25 cellular contexts compared by ENCODE assay signal in genomic region chr5:115477581-115477980, GRCh38.
DNase-seq lines count a peak whose midpoint lies in the region; ATAC-seq, FAIRE-seq and TF ChIP-seq lines count a peak whose summit lies in the region.
"Had no signal": no experiment of that assay in that cellular context is flagged by ENCODE, and none has a peak within 500 bp of the region (broad histone marks: within the 10 kb centered on the region; RNA-seq: fewer than 3 reads in every experiment).

No MANE protein-coding gene starts in this region.

- no peak overlapping the region for H2BK15ac ChIP-seq in neuronal stem cell (ENCODE audit: low read length)

- no peak overlapping the region for H3K23ac ChIP-seq in neuronal stem cell (ENCODE audit: low read depth, low read length, poor library complexity)

- H2AK5ac ChIP-seq in neuronal stem cell (ENCODE audit: low read depth, low read length): no peak overlapping the region

- no peak overlapping the region for H2BK5ac ChIP-seq in neuronal stem cell (ENCODE audit: low read length)

- H3K9me3 ChIP-seq in neuronal stem cell (replicated peaks in 1 of 2; ENCODE audit: control insufficient read depth in 2 of 2, insufficient read depth in 1 of 2, low read depth in 1 of 2, low read length in 2 of 2): no peaks in the 10 kb centered on the region
- H3K9me3 ChIP-seq in gastrocnemius medialis: no peaks in the 10 kb centered on the region
- H3K9me3 ChIP-seq: A549; BLaER1 treated with 17β-estradiol and CSF1 and Interleukin-3, amounts not matched to agents 10 nM and 100 nM; Caco-2 had no signal

- WGBS in neuronal stem cell (ENCODE audit: extremely low coverage in 2 of 2, insufficient read length in 2 of 2, insufficient replicate concordance in 1 of 2), 2 donors: no CpG with 5 or more reads among the region's 7 CpGs

- H3K27me3 Mint-ChIP-seq in stimulated activated naive B cell treated with anti-CD40 and anti-IgM and Interleukin-4, amounts not matched to agents 10 μg/mL and 1 μg/mL and 100 μg/mL, for 72 hours: peaks cover 34 to 58% of the 10 kb centered on the region in 2 donors

- H3K4me2 ChIP-seq in neuronal stem cell (ENCODE audit: insufficient read depth, low read length, poor library complexity, severe bottlenecking): no peak overlapping the region
- H3K4me2 ChIP-seq: A549 had no signal

- intact Hi-C loops in gastrocnemius medialis (cut with DNase I; ENCODE audit: low total_unique reads): no loop called here

- no peak overlapping the region for H3K4me3 Mint-ChIP-seq in stimulated activated naive B cell treated with anti-CD40 and anti-IgM and Interleukin-4, amounts not matched to agents 10 μg/mL and 1 μg/mL and 100 μg/mL, for 72 hours
- H3K4me3 Mint-ChIP-seq: B cell; CD4-positive, alpha-beta T cell; CD8-positive, alpha-beta T cell had no signal

- no peak overlapping the region for H2AFZ ChIP-seq in neuronal stem cell (ENCODE audit: low read length)

- H3K4me3 ChIP-seq in bronchial epithelial cell (ENCODE audit: low read depth, low read length) (no peak overlapping the region), neuronal stem cell (ENCODE audit: low read length in 2 of 2) (no peak overlapping the region), gastrocnemius medialis (no peak overlapping the region)
- H3K4me3 ChIP-seq: A549; BLaER1 treated with 17β-estradiol and CSF1 and Interleukin-3, amounts not matched to agents 10 nM and 100 nM had no signal

- no peaks in the 10 kb centered on the region for H3K36me3 ChIP-seq in bronchial epithelial cell (ENCODE audit: control insufficient read depth, insufficient read depth, low read length)
- H3K36me3 ChIP-seq in neuronal stem cell (replicated peaks in 1 of 2; ENCODE audit: control insufficient read depth in 2 of 2, insufficient read depth in 2 of 2, low read length in 2 of 2): no peaks in the 10 kb centered on the region
- no peaks in the 10 kb centered on the region for H3K36me3 ChIP-seq in gastrocnemius medialis
- H3K36me3 ChIP-seq: BLaER1 treated with 17β-estradiol and CSF1 and Interleukin-3, amounts not matched to agents 10 nM and 100 nM had no signal

- H3K27ac Mint-ChIP-seq in stimulated activated naive B cell treated with anti-CD40 and anti-IgM and Interleukin-4, amounts not matched to agents 10 μg/mL and 1 μg/mL and 100 μg/mL, for 72 hours: peak overlapping the region; percentile 65
- H3K27ac Mint-ChIP-seq: B cell; CD4-positive, alpha-beta T cell; CD8-positive, alpha-beta T cell had no signal

- peak overlapping the region; percentile 49 for H3K14ac ChIP-seq in neuronal stem cell (ENCODE audit: low read length)

- H3K36me3 Mint-ChIP-seq in stimulated activated naive B cell treated with anti-CD40 and anti-IgM and Interleukin-4, amounts not matched to agents 10 μg/mL and 1 μg/mL and 100 μg/mL, for 72 hours: no peaks in the 10 kb centered on the region
- H3K36me3 Mint-ChIP-seq: CD8-positive, alpha-beta T cell had no signal

- CTCF ChIA-PET in GM10248 (lab: Yijun Ruan, JAX): interaction anchor here (1.0 to 1.7 kb wide), 5 partner anchors 9 to 51 kb away, joined by 3 to 6 read pairs (median 4); no protein-coding TSS in a partner anchor

- in situ Hi-C loops in gastrocnemius medialis (cut with MboI; ENCODE audit: low sequenced_read_pairs in 4 of 4): no loop called here

- H3K4me1 ChIP-seq in neuronal stem cell (ENCODE audit: control insufficient read depth in 2 of 2, insufficient read depth in 1 of 2, low read depth in 1 of 2, low read length in 2 of 2): peaks cover 0 to 3% of the 10 kb centered on the region in 2 donors
- H3K4me1 ChIP-seq in gastrocnemius medialis: peaks cover 11 to 15% of the 10 kb centered on the region in 2 donors
- H3K4me1 ChIP-seq: A549, Caco-2 had no signal

- POLR2A ChIA-PET in GM10248 (lab: Yijun Ruan, JAX): interaction anchor here (0.6 kb wide), 1 partner anchor 39 kb away, joined by 4 read pairs; no protein-coding TSS in a partner anchor

- H4K91ac ChIP-seq in neuronal stem cell (ENCODE audit: low read depth, low read length, poor library complexity): no peak overlapping the region

- peak; percentile 28 for FAIRE-seq in bronchial epithelial cell (lab: Jason Lieb, UNC)
- FAIRE-seq: A549, D721Med, GM12891 had no signal

- no peak overlapping the region for H3K9ac ChIP-seq in neuronal stem cell (ENCODE audit: low read depth, low read length, poor library complexity)
- H3K9ac ChIP-seq: BLaER1 treated with 17β-estradiol and CSF1 and Interleukin-3, amounts not matched to agents 10 nM and 100 nM had no signal

- no peak overlapping the region for H2BK120ac ChIP-seq in neuronal stem cell (ENCODE audit: low read depth, low read length)

- no peak overlapping the region for H2BK12ac ChIP-seq in neuronal stem cell (ENCODE audit: low read length)

- DNase-seq in bronchial epithelial cell (ENCODE audit: low read depth): no peak
- DNase-seq in neuronal stem cell (ENCODE audit: low spot score): no peak
- DNase-seq in gastrocnemius medialis: no peak
- no peak for DNase-seq in stimulated activated naive B cell treated with anti-CD40 and anti-IgM and Interleukin-4, amounts not matched to agents 10 μg/mL and 1 μg/mL and 100 μg/mL, for 72 hours
- no peak for DNase-seq in DMS114 treated with DMSO at 0.1 percent for 48 hours (lab: John Stamatoyannopoulos, UW; ENCODE audit: unreplicated experiment)
- no peak for DNase-seq in GM10248 (ENCODE audit: extremely low spot score)
- DNase-seq: AML-193; Caco-2; Calu3; CD4-positive, alpha-beta T cell; CD8-positive, alpha-beta T cell; DMS153; DMS53; DMS79; DND-41; EL; GDM1 had no signal

- peaks cover 0 to 3% of the 10 kb centered on the region in 2 donors for H3K9me3 Mint-ChIP-seq in stimulated activated naive B cell treated with anti-CD40 and anti-IgM and Interleukin-4, amounts not matched to agents 10 μg/mL and 1 μg/mL and 100 μg/mL, for 72 hours
- H3K9me3 Mint-ChIP-seq: CD4-positive, alpha-beta T cell; CD8-positive, alpha-beta T cell had no signal

- no peak overlapping the region for H3K4ac ChIP-seq in neuronal stem cell (ENCODE audit: low read length)

- no peak overlapping the region for H3K18ac ChIP-seq in neuronal stem cell (ENCODE audit: low read length)

- H3K27ac ChIP-seq in neuronal stem cell (replicated peaks; ENCODE audit: low read length) (no peak overlapping the region), gastrocnemius medialis (peak overlapping the region in 3 of 4 donors; percentile 32 to 57 (median 47))
- H3K27ac ChIP-seq: 22Rv1, A549, C4-2B had no signal

- peaks cover 2% of the 10 kb centered on the region for H3K27me3 ChIP-seq in bronchial epithelial cell (ENCODE audit: control insufficient read depth, insufficient read depth, low read length)
- H3K27me3 ChIP-seq in neuronal stem cell (ENCODE audit: control insufficient read depth in 3 of 3, insufficient read depth in 3 of 3, low read depth in 1 of 3, low read length in 3 of 3): peaks cover 0 to 13% (median 0%) of the 10 kb centered on the region in 3 experiments
- H3K27me3 ChIP-seq in gastrocnemius medialis: no peaks in the 10 kb centered on the region
- H3K27me3 ChIP-seq: BLaER1 treated with 17β-estradiol and CSF1 and Interleukin-3, amounts not matched to agents 10 nM and 100 nM had no signal

- peaks cover 20 to 50% of the 10 kb centered on the region in 2 donors for H3K4me1 Mint-ChIP-seq in stimulated activated naive B cell treated with anti-CD40 and anti-IgM and Interleukin-4, amounts not matched to agents 10 μg/mL and 1 μg/mL and 100 μg/mL, for 72 hours

- peak in 1 of 2 donors; percentile 42 for ATAC-seq in gastrocnemius medialis
- no peak for ATAC-seq in stimulated activated naive B cell treated with anti-CD40 and anti-IgM and Interleukin-4, amounts not matched to agents 10 μg/mL and 1 μg/mL and 100 μg/mL, for 72 hours (replicated peaks)
- ATAC-seq in GM18858 (IDR thresholded peaks at IDR 0.05; ENCODE audit: unreplicated experiment): no peak
- ATAC-seq: A549; CD8-positive, alpha-beta T cell had no signal

- no peaks in the 10 kb centered on the region for H3K79me1 ChIP-seq in neuronal stem cell (ENCODE audit: low read depth, low read length)

- no peak for TF ChIP-seq CTCF in bronchial epithelial cell (IDR thresholded peaks at IDR 0.05; ENCODE audit: insufficient read depth, low read length, severe bottlenecking)
- TF ChIP-seq CTCF in gastrocnemius medialis (IDR thresholded peaks at IDR 0.05 in 4 of 5, conservative IDR thresholded peaks at IDR 0.05 in 1 of 5): no peak
- no peak for TF ChIP-seq CTCF in GM10248 (IDR thresholded peaks at IDR 0.05; ENCODE audit: control extremely low read depth, extremely low read depth, low read depth, missing control alignments)

- H4K8ac ChIP-seq in neuronal stem cell (ENCODE audit: low read depth, low read length): no peak overlapping the region

- no peak for TF ChIP-seq POLR2A in gastrocnemius medialis (IDR thresholded peaks at IDR 0.05)
